In the genomic region with DNA sequence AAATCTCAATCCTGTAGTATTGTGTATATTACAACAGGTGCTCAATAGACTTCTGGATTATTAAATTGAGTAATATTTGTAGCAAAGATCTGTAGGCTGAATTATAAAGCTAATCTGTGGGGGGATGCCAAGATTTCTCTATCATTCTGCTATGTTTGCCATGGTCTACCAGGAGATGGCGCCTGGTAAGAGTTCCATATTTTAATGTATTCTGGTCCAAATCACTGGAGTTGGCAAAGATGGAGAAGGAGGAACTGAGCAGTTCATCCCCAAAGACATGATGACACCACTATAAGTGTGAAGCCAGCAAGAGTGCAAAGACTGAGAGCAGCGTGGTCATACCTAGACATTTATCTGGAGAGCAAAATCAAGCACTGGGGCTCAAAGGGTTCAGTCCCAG, we compare ENCODE assay signal across 10 cellular contexts.
A peak's percentile ranks its signal among the peaks of the same experiment; 100 is the strongest.
DNase-seq lines count a peak whose midpoint lies in the region; ATAC-seq, FAIRE-seq and TF ChIP-seq lines count a peak whose summit lies in the region.
"Had no signal": no experiment of that assay in that cellular context is flagged by ENCODE, and none has a peak within 500 bp of the region (broad histone marks: within the 10 kb centered on the region; RNA-seq: fewer than 3 reads in every experiment).

No MANE protein-coding gene starts in this region.

- intact Hi-C loops in A673 (cut with micrococcal nuclease; ENCODE audit: unreplicated experiment) (loop anchor here (5.0 kb wide), 1 partner anchor 121 kb away; no protein-coding TSS in a partner anchor), endothelial cell of umbilical vein (cut with micrococcal nuclease) (loop anchor here (1.0 to 2.0 kb wide), 2 partner anchors 123 to 1092 kb away; no protein-coding TSS in a partner anchor), left colon (cut with DNase I, micrococcal nuclease) (no loop called here)

- CTCF ChIA-PET in A673 (lab: Charles Lee) (interaction anchor here (0.6 to 1.0 kb wide), 3 partner anchors 10 to 124 kb away, joined by 3 to 9 read pairs (median 3); no protein-coding TSS in a partner anchor), endothelial cell of umbilical vein (lab: Charles Lee) (interaction anchor here (0.7 to 3.1 kb wide), 9 partner anchors 13 to 872 kb away, joined by 3 to 26 read pairs (median 3); no protein-coding TSS in a partner anchor)

- H3K27ac ChIP-seq in A673 (ENCODE audit: low read depth, low read length, poor library complexity, severe bottlenecking) (no peak overlapping the region), endothelial cell of umbilical vein (ENCODE audit: insufficient read depth, low read depth, low read length) (no peak overlapping the region), mesendoderm (ENCODE audit: low read depth, low read length) (no peak overlapping the region)

- H3K79me1 ChIP-seq in mesendoderm (ENCODE audit: low read length) = no peaks in the 10 kb centered on the region

- H3K4ac ChIP-seq in mesendoderm (ENCODE audit: low read depth, low read length) = no peak overlapping the region

- H2BK120ac ChIP-seq in mesendoderm (ENCODE audit: low read depth, low read length) = no peak overlapping the region

- no peaks in the 10 kb centered on the region for H3K9me1 ChIP-seq in endothelial cell of umbilical vein (replicated peaks; ENCODE audit: control insufficient read depth, extremely low read depth, insufficient read depth, low read length)

- POLR2A ChIA-PET in A673 (lab: Charles Lee; ENCODE audit: low non-redundant PET) (no interaction called here), endothelial cell of umbilical vein (lab: Charles Lee) (no interaction called here)

- H3K9ac ChIP-seq in endothelial cell of umbilical vein (replicated peaks; ENCODE audit: extremely low read depth, insufficient read depth, low read length) = no peak overlapping the region
- no peak overlapping the region for H3K9ac ChIP-seq in mesendoderm (ENCODE audit: low read length)

- BruUV-seq in A673 (replicated peaks; lab: Mats Ljungman, UMichigan) = no TSS peak
- no TSS peak for BruUV-seq in endothelial cell of umbilical vein (replicated peaks; lab: Mats Ljungman, UMichigan)

- H4K8ac ChIP-seq in mesendoderm (ENCODE audit: low read depth, low read length) = no peak overlapping the region

- H4K20me1 ChIP-seq in endothelial cell of umbilical vein (replicated peaks; ENCODE audit: control insufficient read depth, extremely low read depth, insufficient read depth, low read length) = no peaks in the 10 kb centered on the region

- no peaks in the 10 kb centered on the region for H3K79me2 ChIP-seq in endothelial cell of umbilical vein (ENCODE audit: control insufficient read depth, insufficient read depth, low read length)
- no peaks in the 10 kb centered on the region for H3K79me2 ChIP-seq in mesendoderm (ENCODE audit: control insufficient read depth, insufficient read depth, low read length)

- H2BK15ac ChIP-seq in mesendoderm (replicated peaks; ENCODE audit: low read depth) = no peak overlapping the region

- H2AK5ac ChIP-seq in mesendoderm (ENCODE audit: low read length) = no peak overlapping the region

- no peak overlapping the region for H3K56ac ChIP-seq in mesendoderm (ENCODE audit: low read length)

- no peaks in the 10 kb centered on the region for H3K4me1 ChIP-seq in A673 (ENCODE audit: insufficient read depth, low read length, poor library complexity, severe bottlenecking)
- H3K4me1 ChIP-seq in endothelial cell of umbilical vein (ENCODE audit: control insufficient read depth, extremely low read depth, insufficient read depth, low read length) = no peaks in the 10 kb centered on the region
- H3K4me1 ChIP-seq in mesendoderm (ENCODE audit: control insufficient read depth, low read depth, low read length) = no peaks in the 10 kb centered on the region

- no peak for TF ChIP-seq POLR2A in endothelial cell of umbilical vein (IDR thresholded peaks at IDR 0.05; ENCODE audit: low read depth, low read length)

- H3K4me3 ChIP-seq in A673 (ENCODE audit: low read depth, low read length, poor library complexity, severe bottlenecking) = no peak overlapping the region
- no peak overlapping the region for H3K4me3 ChIP-seq in GM06990 (replicated peaks; ENCODE audit: low read depth, low read length)
- no peak overlapping the region for H3K4me3 ChIP-seq in endothelial cell of umbilical vein (replicated peaks in 1 of 3; ENCODE audit: insufficient read depth in 1 of 3, low read depth in 1 of 3, low read length in 3 of 3)
- no peak overlapping the region for H3K4me3 ChIP-seq in mesendoderm (ENCODE audit: low read length)

- no CpG with 5 or more reads among the region's 2 CpGs for WGBS in mesendoderm (ENCODE audit: extremely low coverage, insufficient coverage, low lambda C conversion rate)

- peak; percentile 48 for DNase-seq in A673 (ENCODE audit: low spot score)
- no peak for DNase-seq in GM06990 (ENCODE audit: extremely low read depth, insufficient read length)
- DNase-seq in NOMO-1 treated with DMSO at 0.1 percent for 48 hours (lab: John Stamatoyannopoulos, UW; ENCODE audit: unreplicated experiment) = peak; percentile 74
- DNase-seq in endothelial cell of umbilical vein (ENCODE audit: low read depth, low spot score) = no peak
- no peak for DNase-seq in AG08395 (ENCODE audit: low spot score)
- DNase-seq in left colon = no peak
- DNase-seq in mesendoderm = no peak
- DNase-seq: activated CD4-positive, CD25-positive, alpha-beta regulatory T cell treated with anti-CD3 and anti-CD28 coated beads, Interleukin-2, amount 50 U/mL, for 72 hours; NCI-H345 had no signal

- no peak overlapping the region for H4K5ac ChIP-seq in mesendoderm (ENCODE audit: low read length)

- H3K27me3 ChIP-seq in A673 (replicated peaks; ENCODE audit: insufficient read depth, low read depth, low read length, poor library complexity) = no peaks in the 10 kb centered on the region
- no peaks in the 10 kb centered on the region for H3K27me3 ChIP-seq in GM06990 (replicated peaks; ENCODE audit: control insufficient read depth, insufficient read depth, low read length)
- H3K27me3 ChIP-seq in endothelial cell of umbilical vein (ENCODE audit: control insufficient read depth in 2 of 2, insufficient read depth in 2 of 2, low read length in 2 of 2) = no peaks in the 10 kb centered on the region
- H3K27me3 ChIP-seq in mesendoderm (ENCODE audit: insufficient read depth, low read length, poor library complexity) = no peaks in the 10 kb centered on the region

- ATAC-seq in left colon (no peak), HG03521 (IDR thresholded peaks at IDR 0.05; ENCODE audit: unreplicated experiment) (no peak)

- H2AFZ ChIP-seq in endothelial cell of umbilical vein (ENCODE audit: low read depth, low read length) = no peak overlapping the region

- dilution Hi-C loops in endothelial cell of umbilical vein (cut with MboI; ENCODE audit: extremely low pct_ligation_motif_present, low sequenced_read_pairs) = no loop called here

- TF ChIP-seq CTCF in A673 (conservative IDR thresholded peaks at IDR 0.05; ENCODE audit: low read depth, low read length) (peak; percentile 70), GM06990 (IDR thresholded peaks at IDR 0.05; ENCODE audit: insufficient read depth, low read length, poor library complexity, severe bottlenecking) (peak; percentile 37), endothelial cell of umbilical vein (IDR thresholded peaks at IDR 0.05; ENCODE audit: extremely low read depth in 1 of 2, insufficient read depth in 1 of 2, low read depth in 1 of 2, low read length in 2 of 2) (peak; percentile 30 to 41)

- FAIRE-seq in endothelial cell of umbilical vein (lab: Jason Lieb, UNC) = peak; percentile 84

- H3K18ac ChIP-seq in mesendoderm (ENCODE audit: low read length) = no peak overlapping the region

- H2BK5ac ChIP-seq in mesendoderm (ENCODE audit: low read length) = no peak overlapping the region

- H3K23ac ChIP-seq in mesendoderm (ENCODE audit: low read length) = no peak overlapping the region

- H3K9me3 ChIP-seq in A673 (ENCODE audit: low read depth, low read length, poor library complexity, severe bottlenecking) (no peaks in the 10 kb centered on the region), endothelial cell of umbilical vein (replicated peaks; ENCODE audit: control insufficient read depth, insufficient read depth, low read length) (no peaks in the 10 kb centered on the region)

- no peaks in the 10 kb centered on the region for H3K36me3 ChIP-seq in A673 (ENCODE audit: insufficient read depth, low read length, poor library complexity, severe bottlenecking)
- H3K36me3 ChIP-seq in GM06990 (ENCODE audit: control insufficient read depth, insufficient read depth, low read length) = no peaks in the 10 kb centered on the region
- H3K36me3 ChIP-seq in endothelial cell of umbilical vein (ENCODE audit: control insufficient read depth in 2 of 2, extremely low read depth in 1 of 2, insufficient read depth in 2 of 2, low read length in 2 of 2) = no peaks in the 10 kb centered on the region
- no peaks in the 10 kb centered on the region for H3K36me3 ChIP-seq in mesendoderm (ENCODE audit: control insufficient read depth, insufficient read depth, low read length)

- H3K4me2 ChIP-seq in endothelial cell of umbilical vein (ENCODE audit: insufficient read depth, low read length) (no peak overlapping the region), mesendoderm (ENCODE audit: low read length) (no peak overlapping the region)

TF ChIP-seq in endothelial cell of umbilical vein, 7 proteins besides CTCF, POLR2A, EP300 and RAD21:
- TF ChIP-seq GATA2 (IDR thresholded peaks at IDR 0.05; ENCODE audit: insufficient read depth, insufficient read length, low read depth, low read length) (no peak), EZH2 (IDR thresholded peaks at IDR 0.05; ENCODE audit: borderline replicate concordance, low read depth, low read length, severe bottlenecking) (no peak), FOS (IDR thresholded peaks at IDR 0.05; ENCODE audit: borderline replicate concordance, insufficient read depth, low read length) (no peak), POLR2AphosphoS5 (IDR thresholded peaks at IDR 0.05; ENCODE audit: insufficient read depth, low read depth, low read length) (no peak), MYC (IDR thresholded peaks at IDR 0.05; ENCODE audit: low read depth, low read length) (no peak), JUN (IDR thresholded peaks at IDR 0.05; ENCODE audit: borderline replicate concordance, insufficient read depth, insufficient read length, low read depth) (no peak)
- TF ChIP-seq, protein P1, sequence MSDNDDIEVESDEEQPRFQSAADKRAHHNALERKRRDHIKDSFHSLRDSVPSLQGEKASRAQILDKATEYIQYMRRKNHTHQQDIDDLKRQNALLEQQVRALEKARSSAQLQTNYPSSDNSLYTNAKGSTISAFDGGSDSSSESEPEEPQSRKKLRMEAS (IDR thresholded peaks at IDR 0.05; ENCODE audit: insufficient read depth, insufficient read length) = no peak

Comparison
In these comparisons a context has a peak if more than half of its experiments do, and no peak if none do; other contexts are left out.
1. DNase-seq: peak in A673 (single experiment) and NOMO-1 treated with DMSO at 0.1 percent for 48 hours (single experiment); none in GM06990 (single experiment), endothelial cell of umbilical vein (single experiment), AG08395 (single experiment), left colon (0 of 2) and mesendoderm (single experiment).
2. intact Hi-C loops: an anchor here in A673 (5.0 kb wide) and endothelial cell of umbilical vein (1.0 to 2.0 kb wide); none called in left colon.
3. Peak in every context shown above with its lines, with median percentiles within 50 percentile points of each other: CTCF ChIP-seq.